ENCODE assay signal across 8 cellular contexts in genomic region chr14:105248368-105249174, GRCh38. TPM values are rescaled to one million over a fixed set of nuclear protein-coding genes. Genes with fewer than 3 reads are reported as not detected.
DNase-seq lines count a peak whose midpoint lies in the region; ATAC-seq and TF ChIP-seq lines count a peak whose summit lies in the region.

Gene BTBD6, plus strand, starts transcription at chr14:105248533. Its CDS starts 179 bp downstream, at chr14:105248712.

- H3K4me2 ChIP-seq in osteoblast (ENCODE audit: insufficient read depth, low read length) = peak within 1 kb of the TSS; percentile 91

- H3K79me2 ChIP-seq in osteoblast (ENCODE audit: insufficient read depth, low read length) = peaks cover 46% of the 10 kb centered on the region

- peak within 1 kb of the TSS; percentile 62 for H3K27ac ChIP-seq in KOPT-K1 (ENCODE audit: low read depth, low read length, poor library complexity, severe bottlenecking)
- peak within 1 kb of the TSS; percentile 28 for H3K27ac ChIP-seq in osteoblast (ENCODE audit: low read depth, low read length)
- peak within 1 kb of the TSS; percentile 76 to 82 for H3K27ac ChIP-seq in thoracic aorta

- peak; percentile 89 for ATAC-seq in GM21737 (IDR thresholded peaks at IDR 0.05; ENCODE audit: unreplicated experiment)
- ATAC-seq in thoracic aorta (ENCODE audit: insufficient number of reproducible peaks, low FRiP score, low read depth) = peak; percentile 74

- H3K36me3 ChIP-seq in KOPT-K1 (ENCODE audit: insufficient read depth, low read length) = peaks cover 50% of the 10 kb centered on the region
- peaks cover 37% of the 10 kb centered on the region for H3K36me3 ChIP-seq in osteoblast (ENCODE audit: insufficient read depth, low read length)
- peaks cover 8% of the 10 kb centered on the region for H3K36me3 ChIP-seq in thoracic aorta

- H3K4me1 ChIP-seq in osteoblast (ENCODE audit: insufficient read depth, low read length) (peaks cover 3% of the 10 kb centered on the region), thoracic aorta (ENCODE audit: control insufficient read depth in 1 of 2, low read depth in 2 of 2) (peaks cover 11 to 24% of the 10 kb centered on the region in 2 donors)

- H4K20me1 ChIP-seq in osteoblast (ENCODE audit: insufficient read depth, low read length) = peaks cover 37% of the 10 kb centered on the region

- TF ChIP-seq CTCF in osteoblast (IDR thresholded peaks at IDR 0.05; ENCODE audit: extremely low read depth, low read depth, low read length) = no peak
- TF ChIP-seq CTCF in thoracic aorta (IDR thresholded peaks at IDR 0.05) = no peak

- H3K4me3 ChIP-seq in osteoblast (ENCODE audit: insufficient read depth, low read length) (peak within 1 kb of the TSS; percentile 75), thoracic aorta (peak within 1 kb of the TSS; percentile 74)

- no peaks in the 10 kb centered on the region for H3K27me3 ChIP-seq in osteoblast (ENCODE audit: insufficient read depth, low read length)
- no peaks in the 10 kb centered on the region for H3K27me3 ChIP-seq in thoracic aorta (replicated peaks; ENCODE audit: insufficient read depth)

- DNase-seq in Daoy (ENCODE audit: low read depth) = peak; percentile 94
- DNase-seq in SK-N-DZ (ENCODE audit: low spot score) = peak; percentile 56
- DNase-seq in activated naive CD4-positive, alpha-beta T cell treated with anti-CD3 and anti-CD28 coated beads, Interleukin-2, amount 50 U/mL, for 16 hours = peak; percentile 91
- peak; percentile 87 for DNase-seq in glomerular visceral epithelial cell (ENCODE audit: extremely low spot score)
- DNase-seq in osteoblast (ENCODE audit: insufficient read length, low spot score, missing footprints) = peak; percentile 100
- peak; percentile 60 for DNase-seq in thoracic aorta (ENCODE audit: low spot score)

- H2AFZ ChIP-seq in osteoblast (ENCODE audit: low read length) = peak within 1 kb of the TSS; percentile 76

- H3K9me3 ChIP-seq in KOPT-K1 (ENCODE audit: insufficient read depth, low read length, poor library complexity, severe bottlenecking) = no peaks in the 10 kb centered on the region
- H3K9me3 ChIP-seq in osteoblast (ENCODE audit: low read depth, low read length) = no peaks in the 10 kb centered on the region
- H3K9me3 ChIP-seq in thoracic aorta = no peaks in the 10 kb centered on the region

RNA-seq across cellular contexts. Expression of gene BTBD6, which starts in this region (rescaled TPM):
- 43.3 and 51.3 TPM in 2 replicates for total RNA-seq in Daoy (2014; rRNA removed; shearing (Covaris generic))
- 16.6 and 23.0 TPM in 2 replicates for polyA plus RNA-seq in SK-N-DZ (2014; cell fraction: cytosol; rRNA removed)
- 31.2 and 39.8 TPM in 2 replicates for polyA plus RNA-seq in SK-N-DZ (2014; cell fraction: nucleus; rRNA removed)
- total RNA-seq in osteoblast = 54.3 and 60.1 TPM in 2 replicates
- 10 to 100 TPM; 45.9 to 73.5 TPM for total RNA-seq in thoracic aorta

Comparison
In these comparisons a context has a peak if more than half of its experiments do, and no peak if none do; other contexts are left out.
1. Peak in every context shown above with its lines: DNase-seq, ATAC-seq, H3K4me3 ChIP-seq and H3K27ac ChIP-seq.
2. H3K27ac ChIP-seq: peak in every context shown above with its lines; median percentile 79 in thoracic aorta; 62 in KOPT-K1; 28 in osteoblast.